1 cellular context compared by ENCODE assay signal in the genomic region with DNA sequence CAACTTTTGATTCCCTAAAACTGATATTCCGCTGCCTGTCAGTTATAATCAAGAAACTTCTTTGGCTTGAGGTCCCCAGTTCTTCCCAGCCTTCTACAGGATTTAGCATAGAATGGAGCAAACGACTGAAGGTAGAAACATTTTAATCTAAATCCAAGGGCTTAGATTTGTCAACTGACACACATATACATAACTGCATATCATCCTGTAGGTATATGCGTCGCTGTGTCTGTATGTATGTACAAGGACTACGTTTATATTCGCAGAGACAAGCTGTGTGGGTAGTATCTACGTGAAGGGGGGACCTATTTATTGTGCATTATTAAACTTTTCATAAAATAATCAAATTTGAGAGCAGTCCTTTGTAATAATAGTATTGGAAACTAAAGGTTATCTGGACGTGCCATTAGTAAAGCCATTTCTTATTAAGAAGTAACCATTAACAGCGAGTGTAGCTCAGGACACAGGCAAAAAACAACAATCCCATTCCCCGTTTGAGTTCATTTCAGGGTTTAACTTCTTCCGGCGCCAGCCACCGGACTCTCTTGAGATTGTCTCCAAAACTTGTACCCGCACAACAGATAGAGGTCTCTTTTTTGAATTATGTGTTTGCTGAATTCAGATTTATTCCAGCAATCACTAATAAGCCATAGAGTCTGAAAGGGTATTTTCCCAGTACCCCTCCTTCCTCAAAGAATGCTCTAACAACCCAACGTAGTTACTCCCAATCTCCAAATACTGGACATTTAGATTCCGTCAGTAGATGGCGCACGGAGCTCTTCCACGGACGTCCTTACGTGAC.
TF ChIP-seq lines count a peak whose summit lies in the region.

No MANE protein-coding gene starts in this region.

TF ChIP-seq in GM12878, 131 proteins besides CTCF, POLR2A, EP300 and RAD21 (continued from another document and continues in another):
- TF ChIP-seq BMI1 (IDR thresholded peaks at IDR 0.05; ENCODE audit: borderline replicate concordance), result no peak
- peak; percentile 65 for TF ChIP-seq SP1 (IDR thresholded peaks at IDR 0.05; ENCODE audit: low read depth, low read length)
- TF ChIP-seq, protein P1, sequence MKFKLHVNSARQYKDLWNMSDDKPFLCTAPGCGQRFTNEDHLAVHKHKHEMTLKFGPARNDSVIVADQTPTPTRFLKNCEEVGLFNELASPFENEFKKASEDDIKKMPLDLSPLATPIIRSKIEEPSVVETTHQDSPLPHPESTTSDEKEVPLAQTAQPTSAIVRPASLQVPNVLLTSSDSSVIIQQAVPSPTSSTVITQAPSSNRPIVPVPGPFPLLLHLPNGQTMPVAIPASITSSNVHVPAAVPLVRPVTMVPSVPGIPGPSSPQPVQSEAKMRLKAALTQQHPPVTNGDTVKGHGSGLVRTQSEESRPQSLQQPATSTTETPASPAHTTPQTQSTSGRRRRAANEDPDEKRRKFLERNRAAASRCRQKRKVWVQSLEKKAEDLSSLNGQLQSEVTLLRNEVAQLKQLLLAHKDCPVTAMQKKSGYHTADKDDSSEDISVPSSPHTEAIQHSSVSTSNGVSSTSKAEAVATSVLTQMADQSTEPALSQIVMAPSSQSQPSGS (IDR thresholded peaks at IDR 0.05; ENCODE audit: low read length), result no peak; the same call in 1 of the 2 replicates
- TF ChIP-seq SRF (IDR thresholded peaks at IDR 0.05; ENCODE audit: low read depth in 2 of 2, low read length in 2 of 2), result no peak
- TF ChIP-seq SMARCA5 (IDR thresholded peaks at IDR 0.05), result peak; percentile 78; the same call in 1 of the 2 replicates
- TF ChIP-seq, protein P2, sequence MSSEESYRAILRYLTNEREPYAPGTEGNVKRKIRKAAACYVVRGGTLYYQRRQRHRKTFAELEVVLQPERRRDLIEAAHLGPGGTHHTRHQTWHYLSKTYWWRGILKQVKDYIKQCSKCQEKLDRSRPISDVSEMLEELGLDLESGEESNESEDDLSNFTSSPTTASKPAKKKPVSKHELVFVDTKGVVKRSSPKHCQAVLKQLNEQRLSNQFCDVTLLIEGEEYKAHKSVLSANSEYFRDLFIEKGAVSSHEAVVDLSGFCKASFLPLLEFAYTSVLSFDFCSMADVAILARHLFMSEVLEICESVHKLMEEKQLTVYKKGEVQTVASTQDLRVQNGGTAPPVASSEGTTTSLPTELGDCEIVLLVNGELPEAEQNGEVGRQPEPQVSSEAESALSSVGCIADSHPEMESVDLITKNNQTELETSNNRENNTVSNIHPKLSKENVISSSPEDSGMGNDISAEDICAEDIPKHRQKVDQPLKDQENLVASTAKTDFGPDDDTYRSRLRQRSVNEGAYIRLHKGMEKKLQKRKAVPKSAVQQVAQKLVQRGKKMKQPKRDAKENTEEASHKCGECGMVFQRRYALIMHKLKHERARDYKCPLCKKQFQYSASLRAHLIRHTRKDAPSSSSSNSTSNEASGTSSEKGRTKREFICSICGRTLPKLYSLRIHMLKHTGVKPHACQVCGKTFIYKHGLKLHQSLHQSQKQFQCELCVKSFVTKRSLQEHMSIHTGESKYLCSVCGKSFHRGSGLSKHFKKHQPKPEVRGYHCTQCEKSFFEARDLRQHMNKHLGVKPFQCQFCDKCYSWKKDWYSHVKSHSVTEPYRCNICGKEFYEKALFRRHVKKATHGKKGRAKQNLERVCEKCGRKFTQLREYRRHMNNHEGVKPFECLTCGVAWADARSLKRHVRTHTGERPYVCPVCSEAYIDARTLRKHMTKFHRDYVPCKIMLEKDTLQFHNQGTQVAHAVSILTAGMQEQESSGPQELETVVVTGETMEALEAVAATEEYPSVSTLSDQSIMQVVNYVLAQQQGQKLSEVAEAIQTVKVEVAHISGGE (CRISPR knock-in tag; IDR thresholded peaks at IDR 0.05), result no peak
- no peak; the same call in 1 of the 2 replicates for TF ChIP-seq GATAD2B (conservative IDR thresholded peaks at IDR 0.05; ENCODE audit: low read depth)
- TF ChIP-seq SREBF1 (IDR thresholded peaks at IDR 0.05; ENCODE audit: low read length), result no peak
- peak; percentile 85 for TF ChIP-seq SMC3 (IDR thresholded peaks at IDR 0.05; ENCODE audit: borderline replicate concordance, low read length)
- TF ChIP-seq, protein P3, sequence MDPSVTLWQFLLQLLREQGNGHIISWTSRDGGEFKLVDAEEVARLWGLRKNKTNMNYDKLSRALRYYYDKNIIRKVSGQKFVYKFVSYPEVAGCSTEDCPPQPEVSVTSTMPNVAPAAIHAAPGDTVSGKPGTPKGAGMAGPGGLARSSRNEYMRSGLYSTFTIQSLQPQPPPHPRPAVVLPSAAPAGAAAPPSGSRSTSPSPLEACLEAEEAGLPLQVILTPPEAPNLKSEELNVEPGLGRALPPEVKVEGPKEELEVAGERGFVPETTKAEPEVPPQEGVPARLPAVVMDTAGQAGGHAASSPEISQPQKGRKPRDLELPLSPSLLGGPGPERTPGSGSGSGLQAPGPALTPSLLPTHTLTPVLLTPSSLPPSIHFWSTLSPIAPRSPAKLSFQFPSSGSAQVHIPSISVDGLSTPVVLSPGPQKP (IDR thresholded peaks at IDR 0.05; ENCODE audit: low read depth, low read length), result no peak
- no peak for TF ChIP-seq YBX1 (IDR thresholded peaks at IDR 0.05)
- no peak for TF ChIP-seq NR2C2 (IDR thresholded peaks at IDR 0.05; ENCODE audit: borderline replicate concordance, control insufficient read depth, insufficient read length, low read depth)
- no peak for TF ChIP-seq CBX3 (IDR thresholded peaks at IDR 0.05; ENCODE audit: borderline replicate concordance, low read depth)
- TF ChIP-seq CREB1 (IDR thresholded peaks at IDR 0.05; ENCODE audit: low read depth), result no peak
- no peak for TF ChIP-seq RELA (IDR thresholded peaks at IDR 0.05; ENCODE audit: borderline replicate concordance, partially characterized antibody)
- no peak for TF ChIP-seq POLR2AphosphoS5 (IDR thresholded peaks at IDR 0.05; ENCODE audit: low read length)
- TF ChIP-seq, protein P4, sequence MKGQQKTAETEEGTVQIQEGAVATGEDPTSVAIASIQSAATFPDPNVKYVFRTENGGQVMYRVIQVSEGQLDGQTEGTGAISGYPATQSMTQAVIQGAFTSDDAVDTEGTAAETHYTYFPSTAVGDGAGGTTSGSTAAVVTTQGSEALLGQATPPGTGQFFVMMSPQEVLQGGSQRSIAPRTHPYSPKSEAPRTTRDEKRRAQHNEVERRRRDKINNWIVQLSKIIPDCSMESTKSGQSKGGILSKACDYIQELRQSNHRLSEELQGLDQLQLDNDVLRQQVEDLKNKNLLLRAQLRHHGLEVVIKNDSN (IDR thresholded peaks at IDR 0.05; ENCODE audit: borderline replicate concordance, extremely low read length, insufficient read depth, low read depth, low read length), result no peak
- no peak for TF ChIP-seq BHLHE40 (IDR thresholded peaks at IDR 0.05; ENCODE audit: borderline replicate concordance in 1 of 2, low read depth in 2 of 2, low read length in 1 of 2)
- TF ChIP-seq BACH1 (IDR thresholded peaks at IDR 0.05; ENCODE audit: borderline replicate concordance), result no peak
- TF ChIP-seq, protein P5, sequence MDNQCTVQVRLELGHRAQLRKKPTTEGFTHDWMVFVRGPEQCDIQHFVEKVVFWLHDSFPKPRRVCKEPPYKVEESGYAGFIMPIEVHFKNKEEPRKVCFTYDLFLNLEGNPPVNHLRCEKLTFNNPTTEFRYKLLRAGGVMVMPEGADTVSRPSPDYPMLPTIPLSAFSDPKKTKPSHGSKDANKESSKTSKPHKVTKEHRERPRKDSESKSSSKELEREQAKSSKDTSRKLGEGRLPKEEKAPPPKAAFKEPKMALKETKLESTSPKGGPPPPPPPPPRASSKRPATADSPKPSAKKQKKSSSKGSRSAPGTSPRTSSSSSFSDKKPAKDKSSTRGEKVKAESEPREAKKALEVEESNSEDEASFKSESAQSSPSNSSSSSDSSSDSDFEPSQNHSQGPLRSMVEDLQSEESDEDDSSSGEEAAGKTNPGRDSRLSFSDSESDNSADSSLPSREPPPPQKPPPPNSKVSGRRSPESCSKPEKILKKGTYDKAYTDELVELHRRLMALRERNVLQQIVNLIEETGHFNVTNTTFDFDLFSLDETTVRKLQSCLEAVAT (IDR thresholded peaks at IDR 0.05), result no peak
- TF ChIP-seq CBFB (IDR thresholded peaks at IDR 0.05; ENCODE audit: low read depth), result no peak
- no peak for TF ChIP-seq CHD2 (IDR thresholded peaks at IDR 0.05; ENCODE audit: borderline replicate concordance, low read depth, low read length)
- TF ChIP-seq, protein P6, sequence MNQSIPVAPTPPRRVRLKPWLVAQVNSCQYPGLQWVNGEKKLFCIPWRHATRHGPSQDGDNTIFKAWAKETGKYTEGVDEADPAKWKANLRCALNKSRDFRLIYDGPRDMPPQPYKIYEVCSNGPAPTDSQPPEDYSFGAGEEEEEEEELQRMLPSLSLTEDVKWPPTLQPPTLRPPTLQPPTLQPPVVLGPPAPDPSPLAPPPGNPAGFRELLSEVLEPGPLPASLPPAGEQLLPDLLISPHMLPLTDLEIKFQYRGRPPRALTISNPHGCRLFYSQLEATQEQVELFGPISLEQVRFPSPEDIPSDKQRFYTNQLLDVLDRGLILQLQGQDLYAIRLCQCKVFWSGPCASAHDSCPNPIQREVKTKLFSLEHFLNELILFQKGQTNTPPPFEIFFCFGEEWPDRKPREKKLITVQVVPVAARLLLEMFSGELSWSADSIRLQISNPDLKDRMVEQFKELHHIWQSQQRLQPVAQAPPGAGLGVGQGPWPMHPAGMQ (IDR thresholded peaks at IDR 0.05; ENCODE audit: borderline replicate concordance), result no peak
- TF ChIP-seq, protein P7, sequence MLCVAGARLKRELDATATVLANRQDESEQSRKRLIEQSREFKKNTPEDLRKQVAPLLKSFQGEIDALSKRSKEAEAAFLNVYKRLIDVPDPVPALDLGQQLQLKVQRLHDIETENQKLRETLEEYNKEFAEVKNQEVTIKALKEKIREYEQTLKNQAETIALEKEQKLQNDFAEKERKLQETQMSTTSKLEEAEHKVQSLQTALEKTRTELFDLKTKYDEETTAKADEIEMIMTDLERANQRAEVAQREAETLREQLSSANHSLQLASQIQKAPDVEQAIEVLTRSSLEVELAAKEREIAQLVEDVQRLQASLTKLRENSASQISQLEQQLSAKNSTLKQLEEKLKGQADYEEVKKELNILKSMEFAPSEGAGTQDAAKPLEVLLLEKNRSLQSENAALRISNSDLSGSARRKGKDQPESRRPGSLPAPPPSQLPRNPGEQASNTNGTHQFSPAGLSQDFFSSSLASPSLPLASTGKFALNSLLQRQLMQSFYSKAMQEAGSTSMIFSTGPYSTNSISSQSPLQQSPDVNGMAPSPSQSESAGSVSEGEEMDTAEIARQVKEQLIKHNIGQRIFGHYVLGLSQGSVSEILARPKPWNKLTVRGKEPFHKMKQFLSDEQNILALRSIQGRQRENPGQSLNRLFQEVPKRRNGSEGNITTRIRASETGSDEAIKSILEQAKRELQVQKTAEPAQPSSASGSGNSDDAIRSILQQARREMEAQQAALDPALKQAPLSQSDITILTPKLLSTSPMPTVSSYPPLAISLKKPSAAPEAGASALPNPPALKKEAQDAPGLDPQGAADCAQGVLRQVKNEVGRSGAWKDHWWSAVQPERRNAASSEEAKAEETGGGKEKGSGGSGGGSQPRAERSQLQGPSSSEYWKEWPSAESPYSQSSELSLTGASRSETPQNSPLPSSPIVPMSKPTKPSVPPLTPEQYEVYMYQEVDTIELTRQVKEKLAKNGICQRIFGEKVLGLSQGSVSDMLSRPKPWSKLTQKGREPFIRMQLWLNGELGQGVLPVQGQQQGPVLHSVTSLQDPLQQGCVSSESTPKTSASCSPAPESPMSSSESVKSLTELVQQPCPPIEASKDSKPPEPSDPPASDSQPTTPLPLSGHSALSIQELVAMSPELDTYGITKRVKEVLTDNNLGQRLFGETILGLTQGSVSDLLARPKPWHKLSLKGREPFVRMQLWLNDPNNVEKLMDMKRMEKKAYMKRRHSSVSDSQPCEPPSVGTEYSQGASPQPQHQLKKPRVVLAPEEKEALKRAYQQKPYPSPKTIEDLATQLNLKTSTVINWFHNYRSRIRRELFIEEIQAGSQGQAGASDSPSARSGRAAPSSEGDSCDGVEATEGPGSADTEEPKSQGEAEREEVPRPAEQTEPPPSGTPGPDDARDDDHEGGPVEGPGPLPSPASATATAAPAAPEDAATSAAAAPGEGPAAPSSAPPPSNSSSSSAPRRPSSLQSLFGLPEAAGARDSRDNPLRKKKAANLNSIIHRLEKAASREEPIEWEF (IDR thresholded peaks at IDR 0.05; ENCODE audit: insufficient replicate concordance, low read depth, low read length), result no peak
- TF ChIP-seq, protein P8, sequence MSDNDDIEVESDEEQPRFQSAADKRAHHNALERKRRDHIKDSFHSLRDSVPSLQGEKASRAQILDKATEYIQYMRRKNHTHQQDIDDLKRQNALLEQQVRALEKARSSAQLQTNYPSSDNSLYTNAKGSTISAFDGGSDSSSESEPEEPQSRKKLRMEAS (IDR thresholded peaks at IDR 0.05; ENCODE audit: low read depth, low read length), result no peak
- TF ChIP-seq, protein P9, sequence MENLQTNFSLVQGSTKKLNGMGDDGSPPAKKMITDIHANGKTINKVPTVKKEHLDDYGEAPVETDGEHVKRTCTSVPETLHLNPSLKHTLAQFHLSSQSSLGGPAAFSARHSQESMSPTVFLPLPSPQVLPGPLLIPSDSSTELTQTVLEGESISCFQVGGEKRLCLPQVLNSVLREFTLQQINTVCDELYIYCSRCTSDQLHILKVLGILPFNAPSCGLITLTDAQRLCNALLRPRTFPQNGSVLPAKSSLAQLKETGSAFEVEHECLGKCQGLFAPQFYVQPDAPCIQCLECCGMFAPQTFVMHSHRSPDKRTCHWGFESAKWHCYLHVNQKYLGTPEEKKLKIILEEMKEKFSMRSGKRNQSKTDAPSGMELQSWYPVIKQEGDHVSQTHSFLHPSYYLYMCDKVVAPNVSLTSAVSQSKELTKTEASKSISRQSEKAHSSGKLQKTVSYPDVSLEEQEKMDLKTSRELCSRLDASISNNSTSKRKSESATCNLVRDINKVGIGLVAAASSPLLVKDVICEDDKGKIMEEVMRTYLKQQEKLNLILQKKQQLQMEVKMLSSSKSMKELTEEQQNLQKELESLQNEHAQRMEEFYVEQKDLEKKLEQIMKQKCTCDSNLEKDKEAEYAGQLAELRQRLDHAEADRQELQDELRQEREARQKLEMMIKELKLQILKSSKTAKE (IDR thresholded peaks at IDR 0.05; ENCODE audit: low read depth, poor library complexity, severe bottlenecking), result peak; percentile 88
- TF ChIP-seq NFIC (IDR thresholded peaks at IDR 0.05; ENCODE audit: low read depth, low read length), result 0 out of 2 replicates have a peak, but pooled peaks have one; percentile 23
- TF ChIP-seq, protein P10, sequence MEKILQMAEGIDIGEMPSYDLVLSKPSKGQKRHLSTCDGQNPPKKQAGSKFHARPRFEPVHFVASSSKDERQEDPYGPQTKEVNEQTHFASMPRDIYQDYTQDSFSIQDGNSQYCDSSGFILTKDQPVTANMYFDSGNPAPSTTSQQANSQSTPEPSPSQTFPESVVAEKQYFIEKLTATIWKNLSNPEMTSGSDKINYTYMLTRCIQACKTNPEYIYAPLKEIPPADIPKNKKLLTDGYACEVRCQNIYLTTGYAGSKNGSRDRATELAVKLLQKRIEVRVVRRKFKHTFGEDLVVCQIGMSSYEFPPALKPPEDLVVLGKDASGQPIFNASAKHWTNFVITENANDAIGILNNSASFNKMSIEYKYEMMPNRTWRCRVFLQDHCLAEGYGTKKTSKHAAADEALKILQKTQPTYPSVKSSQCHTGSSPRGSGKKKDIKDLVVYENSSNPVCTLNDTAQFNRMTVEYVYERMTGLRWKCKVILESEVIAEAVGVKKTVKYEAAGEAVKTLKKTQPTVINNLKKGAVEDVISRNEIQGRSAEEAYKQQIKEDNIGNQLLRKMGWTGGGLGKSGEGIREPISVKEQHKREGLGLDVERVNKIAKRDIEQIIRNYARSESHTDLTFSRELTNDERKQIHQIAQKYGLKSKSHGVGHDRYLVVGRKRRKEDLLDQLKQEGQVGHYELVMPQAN (conservative IDR thresholded peaks at IDR 0.05), result 0 out of 2 replicates have a peak, but pooled peaks have one; percentile 33
